Comparison of ENCODE assay signal across 13 cellular contexts in genomic region chr16:66399930-66400329, GRCh38. TPM values are rescaled to one million over a fixed set of nuclear protein-coding genes. Genes with fewer than 3 reads are reported as not detected.
DNase-seq lines count a peak whose midpoint lies in the region; ATAC-seq lines count a peak whose summit lies in the region.
"Had no signal": no experiment of that assay in that cellular context is flagged by ENCODE, and none has a peak within 500 bp of the region (broad histone marks: within the 10 kb centered on the region; RNA-seq: fewer than 3 reads in every experiment).

No MANE protein-coding gene starts in this region.

- DNase-seq in DMS 273 treated with DMSO at 0.1 percent for 48 hours (lab: John Stamatoyannopoulos, UW) = peak; percentile 10
- peak; percentile 40 for DNase-seq in NCI-H1436 (lab: John Stamatoyannopoulos, UW)
- DNase-seq in dermis blood vessel endothelial cell = peak; percentile 84
- peak; percentile 32 for DNase-seq in islet precursor cell
- DNase-seq in 8988T = no peak
- no peak for DNase-seq in C1 segment of cervical spinal cord (lab: John Stamatoyannopoulos, UW)
- DNase-seq: activated CD4-positive, alpha-beta T cell treated with anti-CD3 and anti-CD28 coated beads for 48 hours; activated T-cell treated with anti-CD3 and anti-CD28 coated beads, Interleukin-2, amount 50 U/mL, for 1 hour; psoas muscle; SHP77 treated with DMSO at 0.1 percent for 48 hours had no signal

- ATAC-seq in HG03139 (IDR thresholded peaks at IDR 0.05; ENCODE audit: unreplicated experiment) (no peak), HG03378 (IDR thresholded peaks at IDR 0.05; ENCODE audit: unreplicated experiment) (no peak)
- ATAC-seq: psoas muscle had no signal

RNA-seq across cellular contexts. Expression of gene BEAN1, which starts 27.2 kb away (rescaled TPM):
- 0.09 and 0.34 TPM in 2 replicates for total RNA-seq in dermis blood vessel endothelial cell
- total RNA-seq: B cell, psoas muscle had no signal

RNA-seq across cellular contexts. Expression of gene CDH5, which starts 33.4 kb away (rescaled TPM):
- 713 and 795 TPM in 2 replicates for total RNA-seq in dermis blood vessel endothelial cell
- total RNA-seq: B cell had no signal

Comparison
In these comparisons a context has a peak if more than half of its experiments do, and no peak if none do; other contexts are left out.
1. DNase-seq: peak in DMS 273 treated with DMSO at 0.1 percent for 48 hours (single experiment), NCI-H1436 (single experiment), dermis blood vessel endothelial cell (single experiment) and islet precursor cell (single experiment); none in 8988T (single experiment) and C1 segment of cervical spinal cord (0 of 14).